ENCODE assay signal across 24 cellular contexts in the genomic region with DNA sequence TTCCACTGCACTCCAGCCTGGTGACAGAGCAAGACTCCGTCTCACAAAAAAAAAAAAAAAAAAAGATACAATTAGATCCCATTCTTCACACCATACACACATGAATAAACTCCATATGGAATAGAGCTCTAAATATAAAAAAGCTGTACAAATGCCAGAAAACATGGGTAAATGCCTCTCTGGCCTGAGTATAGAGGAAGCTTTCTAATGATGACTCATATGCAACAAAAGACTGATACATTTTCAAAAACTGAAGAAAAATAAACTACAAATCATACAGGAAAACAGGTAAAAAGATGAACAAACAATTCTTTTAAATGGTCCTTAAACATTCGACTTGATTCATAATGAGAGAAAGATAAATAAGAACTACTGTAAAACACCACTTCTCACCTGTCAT. TPM values are rescaled to one million over a fixed set of nuclear protein-coding genes. Genes with fewer than 3 reads are reported as not detected.
"Had no signal": no experiment of that assay in that cellular context is flagged by ENCODE, and none has a peak within 500 bp of the region (broad histone marks: within the 10 kb centered on the region; RNA-seq: fewer than 3 reads in every experiment).

No MANE protein-coding gene starts in this region.

- H3K4me3 ChIP-seq: esophagus muscularis mucosa, hepatocyte, right atrium auricular region, sigmoid colon, skin epidermis, stomach had no signal

- DNase-seq: cortex of kidney; effector memory CD4-positive, alpha-beta T cell; foreskin melanocyte; head of caudate nucleus; kidney; left cardiac atrium; mammary epithelial cell; naive thymus-derived CD4-positive, alpha-beta T cell; posterior cingulate gyrus; sigmoid colon; stimulated activated CD4-positive, alpha-beta T cell treated with anti-CD3 and anti-CD28 coated beads, Interleukin-2, amount 100 ng/mL, for 24 hours; stimulated activated naive CD4-positive, alpha-beta T cell; stomach; substantia nigra; trophoblast cell had no signal

- H2AFZ ChIP-seq: hepatocyte had no signal

- H3K27ac ChIP-seq: epithelial cell of prostate, esophagus muscularis mucosa, hepatocyte, neutrophil, right atrium auricular region, sigmoid colon, skin epidermis, stomach had no signal

- H3K4me2 ChIP-seq: hepatocyte had no signal

- ATAC-seq: left cardiac atrium; naive thymus-derived CD4-positive, alpha-beta T cell had no signal

- H3K4me1 ChIP-seq: right atrium auricular region, sigmoid colon, stomach had no signal

- H3K27me3 ChIP-seq: esophagus muscularis mucosa, hepatocyte, neutrophil, right atrium auricular region, sigmoid colon, stomach had no signal

- H3K9me3 ChIP-seq: right atrium auricular region had no signal

RNA-seq across cellular contexts. Expression of a gene that starts 46.4 kb away (rescaled TPM):
- total RNA-seq: mammary epithelial cell; mononuclear cell; naive thymus-derived CD4-positive, alpha-beta T cell; osteoblast; urinary bladder had no signal
